ENCODE assay signal across 16 cellular contexts in genomic region chr3:136990826-136991225, GRCh38.
"Had no signal": no experiment of that assay in that cellular context is flagged by ENCODE, and none has a peak within 500 bp of the region (broad histone marks: within the 10 kb centered on the region; RNA-seq: fewer than 3 reads in every experiment).

No MANE protein-coding gene starts in this region.

- H3K9me3 ChIP-seq: left lung, transverse colon had no signal

- DNase-seq: activated B cell treated with CpG ODN at 0.5 μM for 24 hours; activated CD4-positive, alpha-beta T cell treated with anti-CD3 and anti-CD28 coated beads for 48 hours; activated CD8-positive, alpha-beta memory T cell treated with anti-CD3 and anti-CD28 coated beads for 24 hours; activated gamma-delta T cell treated with Interleukin-2 at 50 U/mL for 16 hours; amniotic stem cell; effector memory CD4-positive, alpha-beta T cell; kidney; left lung; mesendoderm; natural killer cell; retina; stimulated activated CD4-positive, alpha-beta T cell treated with anti-CD3 and anti-CD28 coated beads, Interleukin-2, amount 100 ng/mL, for 48 hours; stimulated activated naive CD4-positive, alpha-beta T cell; substantia nigra had no signal

- H3K27ac ChIP-seq: hepatocyte, left lung, transverse colon had no signal

- H3K36me3 ChIP-seq: left lung, transverse colon had no signal

- H3K4me3 ChIP-seq: hepatocyte, left lung, transverse colon had no signal

- H2AFZ ChIP-seq: hepatocyte had no signal

- H3K4me2 ChIP-seq: hepatocyte had no signal

- H3K27me3 ChIP-seq: hepatocyte, left lung, transverse colon had no signal
